25 cellular contexts compared by ENCODE assay signal in the genomic region with DNA sequence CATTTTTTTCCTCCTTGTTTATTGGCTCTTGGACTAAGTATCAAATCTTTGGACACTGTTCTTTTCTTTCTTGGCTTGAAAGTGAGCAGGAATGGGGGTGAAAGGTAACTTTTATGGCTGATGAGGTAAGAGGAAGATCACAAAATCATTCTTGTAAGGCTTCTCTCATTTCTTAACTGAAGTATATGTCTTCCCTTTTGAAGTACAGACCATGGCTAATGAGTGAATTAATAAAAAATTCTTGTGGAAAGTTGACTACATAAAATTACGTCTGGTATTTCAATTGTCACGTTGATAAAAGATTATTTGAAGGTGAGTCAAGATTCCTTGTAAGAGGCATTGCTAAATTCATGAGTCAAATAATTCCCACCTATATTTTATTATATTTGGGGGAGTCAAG.
"Had no signal": no experiment of that assay in that cellular context is flagged by ENCODE, and none has a peak within 500 bp of the region (broad histone marks: within the 10 kb centered on the region; RNA-seq: fewer than 3 reads in every experiment).

No MANE protein-coding gene starts in this region.

- H3K4me1 Mint-ChIP-seq: memory B cell; stimulated activated memory B cell treated with anti-CD40 and anti-IgM and Interleukin-4, amounts not matched to agents 10 μg/mL and 1 μg/mL and 100 μg/mL, for 72 hours had no signal

- H3K36me3 ChIP-seq: colonic mucosa, gastrocnemius medialis, prostate gland, spleen, suprapubic skin, transverse colon, upper lobe of right lung, uterus had no signal

- H3K9ac ChIP-seq: neural progenitor cell, parathyroid adenoma had no signal

- H3K27me3 ChIP-seq: colonic mucosa, gastrocnemius medialis, neural progenitor cell, right atrium auricular region, spleen, suprapubic skin, transverse colon, upper lobe of right lung, uterus had no signal

- H3K4me1 ChIP-seq: colonic mucosa, gastrocnemius medialis, parathyroid adenoma, prostate gland, right atrium auricular region, spleen, suprapubic skin, transverse colon, upper lobe of right lung, uterus had no signal

- H2AFZ ChIP-seq: neural progenitor cell, parathyroid adenoma had no signal

- DNase-seq: colonic mucosa; effector CD8-positive, alpha-beta T cell; endodermal cell; foreskin fibroblast; gastrocnemius medialis; head of caudate nucleus; spleen; stimulated activated CD4-positive, alpha-beta T cell treated with anti-CD3 and anti-CD28 coated beads, Interleukin-4, amount 100 ng/mL, for 4 hours; transverse colon; upper lobe of right lung; uterus had no signal

- H3K9me3 Mint-ChIP-seq: dendritic cell treated with granulocyte-macrophage colony-stimulating factor and Interleukin-4, amounts not matched to agents 40 ng/mL and 50 ng/mL, for 4 days; natural killer cell treated with Interleukin-12 subunit alpha and Interleukin-12 subunit beta and Interleukin-15 and Interleukin-18, amount 100 ng/mL, for 72 hours; stimulated activated naive CD8-positive, alpha-beta T cell treated with anti-CD3 and anti-CD28 coated beads, Interleukin-15, Interleukin-2, amounts not matched to agents 100 ng/mL and 50 ng/mL, for 24 hours had no signal

- ATAC-seq: esophagus mucosa; gastrocnemius medialis; natural killer cell treated with Interleukin-12 subunit alpha and Interleukin-12 subunit beta and Interleukin-15 and Interleukin-18, amount 100 ng/mL, for 72 hours; sciatic nerve; stimulated activated memory B cell treated with anti-CD40 and anti-IgM and Interleukin-4, amounts not matched to agents 10 μg/mL and 1 μg/mL and 100 μg/mL, for 72 hours; upper lobe of right lung had no signal

- H3K27me3 Mint-ChIP-seq: dendritic cell treated with granulocyte-macrophage colony-stimulating factor and Interleukin-4, amounts not matched to agents 40 ng/mL and 50 ng/mL, for 4 days; memory B cell; stimulated activated memory B cell treated with anti-CD40 and anti-IgM and Interleukin-4, amounts not matched to agents 10 μg/mL and 1 μg/mL and 100 μg/mL, for 72 hours had no signal

- H3K9me3 ChIP-seq: colonic mucosa, gastrocnemius medialis, prostate gland, right atrium auricular region, spleen, transverse colon, upper lobe of right lung, uterus had no signal

- H3K4me2 ChIP-seq: neural progenitor cell had no signal

- H3K27ac Mint-ChIP-seq: dendritic cell treated with granulocyte-macrophage colony-stimulating factor and Interleukin-4, amounts not matched to agents 40 ng/mL and 50 ng/mL, for 4 days; endodermal cell; memory B cell; natural killer cell treated with Interleukin-12 subunit alpha and Interleukin-12 subunit beta and Interleukin-15 and Interleukin-18, amount 100 ng/mL, for 72 hours; neural progenitor cell; stimulated activated memory B cell treated with anti-CD40 and anti-IgM and Interleukin-4, amounts not matched to agents 10 μg/mL and 1 μg/mL and 100 μg/mL, for 72 hours; stimulated activated naive CD8-positive, alpha-beta T cell treated with anti-CD3 and anti-CD28 coated beads, Interleukin-15, Interleukin-2, amounts not matched to agents 100 ng/mL and 50 ng/mL, for 24 hours had no signal

- H3K36me3 Mint-ChIP-seq: memory B cell; natural killer cell treated with Interleukin-12 subunit alpha and Interleukin-12 subunit beta and Interleukin-15 and Interleukin-18, amount 100 ng/mL, for 72 hours; stimulated activated memory B cell treated with anti-CD40 and anti-IgM and Interleukin-4, amounts not matched to agents 10 μg/mL and 1 μg/mL and 100 μg/mL, for 72 hours had no signal

- H3K27ac ChIP-seq: colonic mucosa, epithelial cell of prostate, gastrocnemius medialis, neural progenitor cell, parathyroid adenoma, prostate gland, right atrium auricular region, spleen, suprapubic skin, transverse colon, upper lobe of right lung, uterus had no signal

- H3K79me2 ChIP-seq: parathyroid adenoma had no signal

- H3K4me3 ChIP-seq: colonic mucosa, gastrocnemius medialis, lung, neural progenitor cell, prostate gland, right atrium auricular region, spleen, suprapubic skin, transverse colon, upper lobe of right lung, uterus had no signal

- H3K4me3 Mint-ChIP-seq: dendritic cell treated with granulocyte-macrophage colony-stimulating factor and Interleukin-4, amounts not matched to agents 40 ng/mL and 50 ng/mL, for 4 days; endodermal cell; memory B cell; natural killer cell treated with Interleukin-12 subunit alpha and Interleukin-12 subunit beta and Interleukin-15 and Interleukin-18, amount 100 ng/mL, for 72 hours; neural progenitor cell; stimulated activated memory B cell treated with anti-CD40 and anti-IgM and Interleukin-4, amounts not matched to agents 10 μg/mL and 1 μg/mL and 100 μg/mL, for 72 hours; stimulated activated naive CD8-positive, alpha-beta T cell treated with anti-CD3 and anti-CD28 coated beads, Interleukin-15, Interleukin-2, amounts not matched to agents 100 ng/mL and 50 ng/mL, for 24 hours had no signal
